In genomic region chr4:8607603-8608481, GRCh38 we compare ENCODE assay signal across 8 cellular contexts. TPM values are rescaled to one million over a fixed set of nuclear protein-coding genes. Genes with fewer than 3 reads are reported as not detected.
A peak's percentile ranks its signal among the peaks of the same experiment; 100 is the strongest.
DNase-seq lines count a peak whose midpoint lies in the region; ATAC-seq and TF ChIP-seq lines count a peak whose summit lies in the region.

No MANE protein-coding gene starts in this region.

- no peaks in the 10 kb centered on the region for H3K4me1 Mint-ChIP-seq in activated T-helper 2 cell treated with anti-CD3 and anti-CD28 coated beads, Interferon-gamma antibody, Interleukin-2, Interleukin-4, amounts not matched to agents 10 μg/mL and 5 μg/mL and 100 μg/mL, durations not matched to agents 14 hours and 24 hours and 36 hours (ENCODE audit: low read depth)

- ATAC-seq in GM19467 (IDR thresholded peaks at IDR 0.05; ENCODE audit: unreplicated experiment) (no peak), GM21515 (IDR thresholded peaks at IDR 0.05; ENCODE audit: unreplicated experiment) (no peak)

- no peaks in the 10 kb centered on the region for H3K36me3 ChIP-seq in right atrium auricular region

- H3K9me3 ChIP-seq in right atrium auricular region = no peaks in the 10 kb centered on the region

- H3K4me1 ChIP-seq in right atrium auricular region = peaks cover 0 to 7% of the 10 kb centered on the region in 2 donors

- no peaks in the 10 kb centered on the region for H3K36me3 Mint-ChIP-seq in activated T-helper 2 cell treated with anti-CD3 and anti-CD28 coated beads, Interferon-gamma antibody, Interleukin-2, Interleukin-4, amounts not matched to agents 10 μg/mL and 5 μg/mL and 100 μg/mL, durations not matched to agents 14 hours and 24 hours and 36 hours (ENCODE audit: low read depth)

- DNase-seq in GM12864 (ENCODE audit: low read depth) = no peak
- peak; percentile 46 for DNase-seq in NAMALWA (ENCODE audit: low spot score)
- peak; percentile 14 for DNase-seq in activated T-helper 2 cell treated with anti-CD3 and anti-CD28 coated beads, Interferon-gamma antibody, Interleukin-2, Interleukin-4, amounts not matched to agents 10 μg/mL and 5 μg/mL and 100 μg/mL, durations not matched to agents 14 hours and 24 hours and 36 hours (ENCODE audit: low spot score)
- no peak for DNase-seq in right atrium auricular region (ENCODE audit: low spot score)
- DNase-seq in stimulated activated CD4-positive, alpha-beta T cell treated with anti-CD3 and anti-CD28 coated beads, Interleukin-4, amount 100 ng/mL, for 24 hours = peak; percentile 24
- DNase-seq in pons (ENCODE audit: low spot score) = no peak

- no peak overlapping the region for H3K27ac Mint-ChIP-seq in activated T-helper 2 cell treated with anti-CD3 and anti-CD28 coated beads, Interferon-gamma antibody, Interleukin-2, Interleukin-4, amounts not matched to agents 10 μg/mL and 5 μg/mL and 100 μg/mL, durations not matched to agents 14 hours and 24 hours and 36 hours

- H3K4me3 ChIP-seq in GM12864 (ENCODE audit: low read depth, low read length) (no peak overlapping the region), right atrium auricular region (no peak overlapping the region)

- intact Hi-C loops in activated T-helper 2 cell treated with anti-CD3 and anti-CD28 coated beads, Interferon-gamma antibody, Interleukin-2, Interleukin-4, amounts not matched to agents 10 μg/mL and 5 μg/mL and 100 μg/mL, durations not matched to agents 14 hours and 24 hours and 36 hours (cut with micrococcal nuclease) = loop anchor here (10.0 kb wide), 1 partner anchor 307 kb away; no protein-coding TSS in a partner anchor

- TF ChIP-seq CTCF in GM12864 (IDR thresholded peaks at IDR 0.05; ENCODE audit: low read depth, low read length, missing control alignments) (peak; percentile 91), right atrium auricular region (IDR thresholded peaks at IDR 0.05) (peak; percentile 96 to 97)

- no peaks in the 10 kb centered on the region for H3K9me3 Mint-ChIP-seq in activated T-helper 2 cell treated with anti-CD3 and anti-CD28 coated beads, Interferon-gamma antibody, Interleukin-2, Interleukin-4, amounts not matched to agents 10 μg/mL and 5 μg/mL and 100 μg/mL, durations not matched to agents 14 hours and 24 hours and 36 hours

- no peak overlapping the region for H3K4me3 Mint-ChIP-seq in activated T-helper 2 cell treated with anti-CD3 and anti-CD28 coated beads, Interferon-gamma antibody, Interleukin-2, Interleukin-4, amounts not matched to agents 10 μg/mL and 5 μg/mL and 100 μg/mL, durations not matched to agents 14 hours and 24 hours and 36 hours (ENCODE audit: low read depth)

- no peaks in the 10 kb centered on the region for H3K27me3 ChIP-seq in right atrium auricular region

- H3K27ac ChIP-seq in right atrium auricular region = no peak overlapping the region

- H3K27me3 Mint-ChIP-seq in activated T-helper 2 cell treated with anti-CD3 and anti-CD28 coated beads, Interferon-gamma antibody, Interleukin-2, Interleukin-4, amounts not matched to agents 10 μg/mL and 5 μg/mL and 100 μg/mL, durations not matched to agents 14 hours and 24 hours and 36 hours (ENCODE audit: low read depth) = no peaks in the 10 kb centered on the region

RNA-seq across cellular contexts. Expression of gene CPZ, which starts 15.3 kb away (rescaled TPM):
- not detected in 2 replicates for total RNA-seq in activated T-helper 2 cell treated with anti-CD3 and anti-CD28 coated beads, Interferon-gamma antibody, Interleukin-2, Interleukin-4, amounts not matched to agents 10 μg/mL and 5 μg/mL and 100 μg/mL, durations not matched to agents 14 hours and 24 hours and 36 hours
- total RNA-seq in right atrium auricular region = 1 to 10 TPM in 1 of 2 donors, under 1 TPM in 1; 0.90 to 1.2 TPM

RNA-seq across cellular contexts. Expression of gene GPR78, which starts 27.6 kb away (rescaled TPM):
- total RNA-seq in activated T-helper 2 cell treated with anti-CD3 and anti-CD28 coated beads, Interferon-gamma antibody, Interleukin-2, Interleukin-4, amounts not matched to agents 10 μg/mL and 5 μg/mL and 100 μg/mL, durations not matched to agents 14 hours and 24 hours and 36 hours = not detected in 2 replicates
- total RNA-seq in right atrium auricular region = not detected

Comparison
In these comparisons a context has a peak if more than half of its experiments do, and no peak if none do; other contexts are left out.
1. DNase-seq: peak in NAMALWA (single experiment), activated T-helper 2 cell treated with anti-CD3 and anti-CD28 coated beads, Interferon-gamma antibody, Interleukin-2, Interleukin-4, amounts not matched to agents 10 μg/mL and 5 μg/mL and 100 μg/mL, durations not matched to agents 14 hours and 24 hours and 36 hours (single experiment) and stimulated activated CD4-positive, alpha-beta T cell treated with anti-CD3 and anti-CD28 coated beads, Interleukin-4, amount 100 ng/mL, for 24 hours (single experiment); none in GM12864 (single experiment), right atrium auricular region (single experiment) and pons (single experiment).